In the genomic region with DNA sequence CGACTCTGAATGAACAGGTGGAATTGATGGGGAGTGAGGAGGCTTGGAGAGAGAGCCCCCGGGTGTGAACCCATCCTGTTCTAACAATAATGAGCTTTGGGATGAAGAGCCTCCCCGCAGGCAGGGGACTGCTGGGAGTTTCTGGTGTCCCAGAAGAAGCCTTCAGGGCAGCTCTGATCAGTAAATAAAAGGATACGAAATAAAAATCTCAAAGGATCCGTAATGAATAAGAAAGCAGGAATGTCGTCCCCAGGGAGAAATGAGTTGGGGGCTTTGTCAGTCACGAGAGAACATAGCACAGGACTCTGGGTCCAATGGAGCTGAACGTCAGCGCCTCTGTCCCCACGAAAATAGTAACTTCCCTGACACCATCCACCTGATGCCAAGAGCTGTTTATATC, we compare ENCODE assay signal across 9 cellular contexts.
A peak's percentile ranks its signal among the peaks of the same experiment; 100 is the strongest.
DNase-seq lines count a peak whose midpoint lies in the region; ATAC-seq, FAIRE-seq and TF ChIP-seq lines count a peak whose summit lies in the region.
"Had no signal": no experiment of that assay in that cellular context is flagged by ENCODE, and none has a peak within 500 bp of the region (broad histone marks: within the 10 kb centered on the region; RNA-seq: fewer than 3 reads in every experiment).

No MANE protein-coding gene starts in this region.

- H3K36me3 Mint-ChIP-seq in activated naive CD4-positive, alpha-beta T cell treated with anti-CD3 and anti-CD28 coated beads, Interleukin-2, amount 50 U/mL, for 72 hours: peaks cover 0 to 9% of the 10 kb centered on the region in 2 donors

- H3F3A ChIP-seq in PC-9 (ENCODE audit: insufficient read depth, low read depth): peaks cover 9% of the 10 kb centered on the region; the same call in 1 of the 2 replicates

- H4K20me1 ChIP-seq in PC-9 (ENCODE audit: insufficient read depth) (no peaks in the 10 kb centered on the region), fibroblast of lung (ENCODE audit: control insufficient read depth, extremely low read depth, insufficient read depth, low read length) (no peaks in the 10 kb centered on the region)

- H3K9me3 Mint-ChIP-seq in activated naive CD4-positive, alpha-beta T cell treated with anti-CD3 and anti-CD28 coated beads, Interleukin-2, amount 50 U/mL, for 72 hours: peaks cover 1 to 5% of the 10 kb centered on the region in 2 donors

- no peaks in the 10 kb centered on the region for H3K79me2 ChIP-seq in PC-9 (ENCODE audit: low read depth)
- H3K79me2 ChIP-seq in fibroblast of lung (ENCODE audit: control insufficient read depth, insufficient read depth, low read length): no peaks in the 10 kb centered on the region

- H3K4me3 ChIP-seq in AG10803 (ENCODE audit: low read length) (peak overlapping the region; percentile 45), PC-9 (peak overlapping the region; percentile 50; the same call in 1 of the 2 replicates), fibroblast of lung (replicated peaks in 1 of 4; ENCODE audit: control extremely low read depth in 1 of 4, insufficient read depth in 1 of 4, low read depth in 3 of 4, low read length in 4 of 4) (peak overlapping the region; percentile 33 to 48 (median 44)), pancreas (peak overlapping the region in 2 of 4 donors; percentile 21 to 29)

- POLR2A ChIA-PET in PC-9 (lab: Charles Lee; ENCODE audit: unreplicated experiment): interaction anchor here (0.6 kb wide), 1 partner anchor 526 kb away, joined by 12 read pairs; no protein-coding TSS in a partner anchor

- ATAC-seq in pancreas (peak; percentile 6 to 18 (median 9)), HG03175 (IDR thresholded peaks at IDR 0.05; ENCODE audit: unreplicated experiment) (no peak), HG03354 (IDR thresholded peaks at IDR 0.05; ENCODE audit: poor library complexity, severe bottlenecking, unreplicated experiment) (no peak)
- no peak for ATAC-seq in activated naive CD4-positive, alpha-beta T cell treated with anti-CD3 and anti-CD28 coated beads, Interleukin-2, amount 50 U/mL, for 72 hours
- ATAC-seq: activated CD4-positive, alpha-beta T cell treated with anti-CD3 and anti-CD28 coated beads for 36 hours had no signal

- H3K4me2 ChIP-seq in PC-9 (peak overlapping the region; percentile 84), fibroblast of lung (ENCODE audit: extremely low read depth, insufficient read depth, low read length) (peak overlapping the region; percentile 81)

- H2AFZ ChIP-seq in PC-9: peak overlapping the region; percentile 73
- H2AFZ ChIP-seq in fibroblast of lung (ENCODE audit: low read length): no peak overlapping the region

- DNase-seq in AG10803 (ENCODE audit: low read depth) (no peak), PC-9 (no peak), fibroblast of lung (ENCODE audit: low read depth in 2 of 2) (no peak), pancreas (no peak), NCI-H774 (lab: John Stamatoyannopoulos, UW) (no peak)
- no peak for DNase-seq in activated naive CD4-positive, alpha-beta T cell treated with anti-CD3 and anti-CD28 coated beads, Interleukin-2, amount 50 U/mL, for 72 hours (ENCODE audit: low spot score in 2 of 2)
- DNase-seq: activated CD4-positive, alpha-beta T cell treated with anti-CD3 and anti-CD28 coated beads for 36 hours had no signal

- H3K36me3 ChIP-seq in PC-9 (ENCODE audit: low read depth) (no peaks in the 10 kb centered on the region), fibroblast of lung (ENCODE audit: control insufficient read depth, insufficient read depth, low read length) (no peaks in the 10 kb centered on the region), pancreas (no peaks in the 10 kb centered on the region)

- peak overlapping the region in 1 of 2 donors; percentile 62 for H3K27ac Mint-ChIP-seq in activated naive CD4-positive, alpha-beta T cell treated with anti-CD3 and anti-CD28 coated beads, Interleukin-2, amount 50 U/mL, for 72 hours
- H3K27ac Mint-ChIP-seq: activated CD4-positive, alpha-beta T cell treated with anti-CD3 and anti-CD28 coated beads for 36 hours had no signal

- H3K9ac ChIP-seq in fibroblast of lung (ENCODE audit: insufficient read depth, low read length): peak overlapping the region; percentile 56

- peaks cover 8% of the 10 kb centered on the region for H3K4me1 ChIP-seq in PC-9 (replicated peaks; ENCODE audit: insufficient read depth)
- peaks cover 17% of the 10 kb centered on the region for H3K4me1 ChIP-seq in fibroblast of lung (ENCODE audit: control insufficient read depth, extremely low read depth, insufficient read depth, low read length)
- H3K4me1 ChIP-seq in pancreas: peaks cover 13 to 25% (median 18%) of the 10 kb centered on the region in 3 donors

- no peak for FAIRE-seq in pancreas (lab: Jason Lieb, UNC)

- TF ChIP-seq CTCF in AG10803 (conservative IDR thresholded peaks at IDR 0.05; ENCODE audit: low read length) (no peak), PC-9 (conservative IDR thresholded peaks at IDR 0.05) (no peak), fibroblast of lung (conservative IDR thresholded peaks at IDR 0.05 in 1 of 2, IDR thresholded peaks at IDR 0.05 in 1 of 2; ENCODE audit: low read depth in 1 of 2, low read length in 2 of 2) (no peak), pancreas (IDR thresholded peaks at IDR 0.05) (no peak)

- 17 to 27% methylated on average over 10 of the region's 10 CpGs for WGBS in pancreas, 2 donors

- intact Hi-C loops in PC-9 (cut with micrococcal nuclease; ENCODE audit: unreplicated experiment): loop anchor here (5.0 kb wide), 1 partner anchor 112 kb away; no protein-coding TSS in a partner anchor
- intact Hi-C loops in pancreas (cut with DNase I): no loop called here

- CTCF ChIA-PET in PC-9 (lab: Charles Lee): interaction anchor here (0.8 to 1.3 kb wide), 2 partner anchors 16 to 115 kb away, joined by 3 to 7 read pairs; no protein-coding TSS in a partner anchor

- no peaks in the 10 kb centered on the region for H3K9me2 ChIP-seq in PC-9 (ENCODE audit: insufficient read depth)

- H3K27ac ChIP-seq in PC-9 (no peak overlapping the region), fibroblast of lung (ENCODE audit: insufficient read depth, low read length) (peak overlapping the region; percentile 92), pancreas (peak overlapping the region; percentile 83 to 90 (median 84))

- H3K27me3 ChIP-seq in PC-9 (ENCODE audit: insufficient read depth, low read depth) (no peaks in the 10 kb centered on the region), fibroblast of lung (ENCODE audit: control insufficient read depth, insufficient read depth, low read length) (no peaks in the 10 kb centered on the region), pancreas (no peaks in the 10 kb centered on the region)

- H3K9me3 ChIP-seq in PC-9 (ENCODE audit: insufficient read depth, low read depth): no peaks in the 10 kb centered on the region
- H3K9me3 ChIP-seq in fibroblast of lung (ENCODE audit: control insufficient read depth, insufficient read depth, low read depth, low read length): no peaks in the 10 kb centered on the region
- no peaks in the 10 kb centered on the region for H3K9me3 ChIP-seq in pancreas

- BruUV-seq in PC-9 (replicated peaks; lab: Mats Ljungman, UMichigan): no TSS peak

Comparison
In these comparisons a context has a peak if more than half of its experiments do, and no peak if none do; other contexts are left out.
1. ATAC-seq: peak in pancreas (4 of 4); none in HG03175 (single experiment), HG03354 (single experiment) and activated naive CD4-positive, alpha-beta T cell treated with anti-CD3 and anti-CD28 coated beads, Interleukin-2, amount 50 U/mL, for 72 hours (0 of 2).